In the genomic region with DNA sequence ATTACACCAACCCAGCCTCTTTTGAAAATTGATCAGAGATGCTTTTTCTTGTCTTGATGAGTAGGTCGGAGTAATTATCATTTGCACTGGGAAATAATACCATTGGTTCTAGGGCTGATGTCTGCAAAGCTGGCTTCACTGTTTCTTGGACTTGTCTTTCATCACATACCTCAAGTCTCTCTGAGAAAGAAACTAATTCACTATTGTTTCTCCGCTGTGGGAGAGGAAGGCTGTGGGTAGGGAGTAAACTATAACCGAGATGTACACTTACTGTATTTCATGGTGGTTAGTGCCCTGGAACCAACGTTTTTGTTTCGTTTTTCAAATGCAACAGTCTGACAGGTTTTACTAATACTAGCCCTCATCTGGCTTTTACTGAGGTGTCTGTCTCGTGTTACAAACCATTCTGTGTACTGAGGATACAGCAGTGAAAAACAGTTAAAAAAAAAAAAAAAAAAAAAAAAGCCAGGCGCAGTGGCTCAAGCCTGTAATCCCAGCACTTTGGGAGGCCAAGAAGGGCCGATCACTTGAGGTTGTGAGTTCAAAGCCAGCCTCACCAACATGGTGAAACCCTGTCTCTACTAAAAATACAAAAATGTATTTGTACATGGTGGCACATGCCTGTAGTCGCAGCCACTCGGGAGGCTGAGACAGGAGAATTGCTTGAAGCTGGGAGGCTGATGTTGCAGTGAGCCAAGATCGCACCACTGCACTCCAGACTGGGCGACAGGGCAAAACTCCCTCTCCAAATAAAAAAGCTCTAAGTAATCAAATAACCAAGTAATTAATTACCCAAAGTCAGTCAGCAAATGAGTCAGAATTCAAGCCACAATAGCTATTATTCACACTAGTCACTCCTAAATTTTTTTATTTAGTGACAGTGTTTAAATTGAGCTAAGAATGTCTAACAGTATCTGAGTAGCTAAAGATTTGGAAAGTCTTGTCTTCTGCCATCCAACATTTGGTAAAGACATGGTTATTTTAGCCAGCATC, we compare ENCODE assay signal across 8 cellular contexts.
A peak's percentile ranks its signal among the peaks of the same experiment; 100 is the strongest.
DNase-seq lines count a peak whose midpoint lies in the region; ATAC-seq and TF ChIP-seq lines count a peak whose summit lies in the region.

No MANE protein-coding gene starts in this region.

- peak overlapping the region; percentile 30 for H3K4me3 Mint-ChIP-seq in activated T-cell treated with anti-CD3 and anti-CD28 coated beads, Interleukin-2, amount 50 U/mL, for 24 hours
- H3K4me3 Mint-ChIP-seq in stimulated activated effector memory CD8-positive, alpha-beta T cell treated with anti-CD3 and anti-CD28 coated beads, Interleukin-12 subunit alpha, Interleukin-12 subunit beta, amount 100 ng/mL, for 72 hours = peak overlapping the region; percentile 74

- peak; percentile 84 for ATAC-seq in GM21367 (IDR thresholded peaks at IDR 0.05; ENCODE audit: unreplicated experiment)
- ATAC-seq in HG03457 (IDR thresholded peaks at IDR 0.05; ENCODE audit: unreplicated experiment) = peak; percentile 73
- ATAC-seq in stimulated activated effector memory CD8-positive, alpha-beta T cell treated with anti-CD3 and anti-CD28 coated beads, Interleukin-12 subunit alpha, Interleukin-12 subunit beta, amount 100 ng/mL, for 72 hours = peak; percentile 91

- H3K9me3 Mint-ChIP-seq in activated T-cell treated with anti-CD3 and anti-CD28 coated beads, Interleukin-2, amount 50 U/mL, for 24 hours = no peaks in the 10 kb centered on the region
- H3K9me3 Mint-ChIP-seq in stimulated activated effector memory CD8-positive, alpha-beta T cell treated with anti-CD3 and anti-CD28 coated beads, Interleukin-12 subunit alpha, Interleukin-12 subunit beta, amount 100 ng/mL, for 72 hours = no peaks in the 10 kb centered on the region

- H3K27ac Mint-ChIP-seq in activated T-cell treated with anti-CD3 and anti-CD28 coated beads, Interleukin-2, amount 50 U/mL, for 24 hours = peak overlapping the region; percentile 78
- H3K27ac Mint-ChIP-seq in stimulated activated effector memory CD8-positive, alpha-beta T cell treated with anti-CD3 and anti-CD28 coated beads, Interleukin-12 subunit alpha, Interleukin-12 subunit beta, amount 100 ng/mL, for 72 hours = peak overlapping the region; percentile 91

- DNase-seq in GM12865 (ENCODE audit: low read depth) (peak; percentile 92), KG1 (lab: John Stamatoyannopoulos, UW) (no peak), NCI-H1092 (lab: John Stamatoyannopoulos, UW) (no peak), HK-2 (ENCODE audit: unreplicated experiment) (no peak)
- peak; percentile 32 for DNase-seq in activated T-cell treated with anti-CD3 and anti-CD28 coated beads, Interleukin-2, amount 50 U/mL, for 24 hours
- DNase-seq in stimulated activated effector memory CD8-positive, alpha-beta T cell treated with anti-CD3 and anti-CD28 coated beads, Interleukin-12 subunit alpha, Interleukin-12 subunit beta, amount 100 ng/mL, for 72 hours (ENCODE audit: low spot score in 2 of 2) = peak in 1 of 2 donors; percentile 64

- peaks cover 56% of the 10 kb centered on the region for H3K4me1 Mint-ChIP-seq in activated T-cell treated with anti-CD3 and anti-CD28 coated beads, Interleukin-2, amount 50 U/mL, for 24 hours (ENCODE audit: low read depth)
- peaks cover 45% of the 10 kb centered on the region for H3K4me1 Mint-ChIP-seq in stimulated activated effector memory CD8-positive, alpha-beta T cell treated with anti-CD3 and anti-CD28 coated beads, Interleukin-12 subunit alpha, Interleukin-12 subunit beta, amount 100 ng/mL, for 72 hours

- H3K36me3 Mint-ChIP-seq in activated T-cell treated with anti-CD3 and anti-CD28 coated beads, Interleukin-2, amount 50 U/mL, for 24 hours (ENCODE audit: low read depth) = peaks cover 45% of the 10 kb centered on the region
- peaks cover 43% of the 10 kb centered on the region for H3K36me3 Mint-ChIP-seq in stimulated activated effector memory CD8-positive, alpha-beta T cell treated with anti-CD3 and anti-CD28 coated beads, Interleukin-12 subunit alpha, Interleukin-12 subunit beta, amount 100 ng/mL, for 72 hours

- no peak for TF ChIP-seq CTCF in GM12865 (IDR thresholded peaks at IDR 0.05; ENCODE audit: insufficient read depth, low read depth, low read length, missing control alignments)

- H3K27me3 Mint-ChIP-seq in activated T-cell treated with anti-CD3 and anti-CD28 coated beads, Interleukin-2, amount 50 U/mL, for 24 hours = no peaks in the 10 kb centered on the region

- peak overlapping the region; percentile 58 for H3K4me3 ChIP-seq in GM12865 (ENCODE audit: low read depth, low read length)

Comparison
In these comparisons a context has a peak if more than half of its experiments do, and no peak if none do; other contexts are left out.
1. DNase-seq: peak in GM12865 (single experiment) and activated T-cell treated with anti-CD3 and anti-CD28 coated beads, Interleukin-2, amount 50 U/mL, for 24 hours (single experiment); none in KG1 (single experiment), NCI-H1092 (single experiment) and HK-2 (single experiment).
2. Peak in every context shown above with its lines, with median percentiles within 50 percentile points of each other: ATAC-seq.